30 cellular contexts compared by ENCODE assay signal in genomic region chr10:4934391-4934987, GRCh38. TPM values are rescaled to one million over a fixed set of nuclear protein-coding genes. Genes with fewer than 3 reads are reported as not detected.
"Had no signal": no experiment of that assay in that cellular context is flagged by ENCODE, and none has a peak within 500 bp of the region (broad histone marks: within the 10 kb centered on the region; RNA-seq: fewer than 3 reads in every experiment).

No MANE protein-coding gene starts in this region.

- FAIRE-seq: astrocyte, TTC549 had no signal

- H3K9me3 ChIP-seq: adrenal gland, body of pancreas, breast epithelium had no signal

- H3K27me3 ChIP-seq: adrenal gland, body of pancreas, brain microvascular endothelial cell, breast epithelium had no signal

- H3K4me1 ChIP-seq: adrenal gland, breast epithelium had no signal

- H3K4me3 ChIP-seq: adrenal gland, body of pancreas, breast epithelium had no signal

- H3K27ac ChIP-seq: adrenal gland, body of pancreas, brain microvascular endothelial cell, breast epithelium, VCaP had no signal

- DNase-seq: activated B cell treated with CpG ODN at 0.5 μM for 24 hours; activated CD4-positive, alpha-beta memory T cell treated with anti-CD3 and anti-CD28 coated beads for 36 hours; activated CD4-positive, alpha-beta T cell treated with anti-CD3 and anti-CD28 coated beads for 4 hours; activated CD4-positive, alpha-beta T cell treated with anti-CD3 and anti-CD28 coated beads, Interleukin-2, amount 10 ng/mL, durations not matched to agents 24 days and 14 days; activated CD4-positive, alpha-beta T cell treated with anti-CD3 and anti-CD28 coated beads, Interleukin-2, amount 50 U/mL, for 1 hour; activated CD4-positive, alpha-beta T cell treated with anti-CD3 and anti-CD28 coated beads, Interleukin-2, amount 50 U/mL, for 4 hours; activated CD4-positive, CD25-positive, alpha-beta regulatory T cell treated with anti-CD3 and anti-CD28 coated beads, Interleukin-2, amount 50 U/mL, for 72 hours; activated CD8-positive, alpha-beta memory T cell treated with anti-CD3 and anti-CD28 coated beads, Interleukin-2, amount 50 U/mL, for 4 hours; activated CD8-positive, alpha-beta T cell treated with anti-CD3 and anti-CD28 coated beads for 36 hours; activated effector memory CD4-positive, alpha-beta T cell treated with Interleukin-2 at 50 U/mL for 16 hours; activated gamma-delta T cell; activated naive CD4-positive, alpha-beta T cell treated with anti-CD3 and anti-CD28 coated beads, Interleukin-2, amount 10 ng/mL, durations not matched to agents 7 days and 5 days; activated naive CD4-positive, alpha-beta T cell treated with Interleukin-2 at 50 U/mL for 16 hours; activated T-cell treated with anti-CD3 and anti-CD28 coated beads for 4 hours; activated T-cell treated with anti-CD3 and anti-CD28 coated beads, Interleukin-2, amount 50 U/mL, for 1 hour; activated T-cell treated with anti-CD3 and anti-CD28 coated beads, Interleukin-2, amount 50 U/mL, for 4 hours; adrenal gland; amniotic stem cell; aorta; body of pancreas; brain microvascular endothelial cell; central memory CD4-positive, alpha-beta T cell; SW 1271; T-helper 1 cell; T-helper 2 cell; T-helper 9 cell had no signal

- ATAC-seq: activated CD8-positive, alpha-beta T cell treated with anti-CD3 and anti-CD28 coated beads for 36 hours; activated T-cell treated with anti-CD3 and anti-CD28 coated beads, Interleukin-2, amount 50 U/mL, for 4 hours; body of pancreas had no signal

- H3K36me3 ChIP-seq: adrenal gland, brain microvascular endothelial cell, breast epithelium had no signal

RNA-seq across cellular contexts. Expression of gene AKR1C1, which starts 28.7 kb away (rescaled TPM):
- total RNA-seq: activated B cell treated with CpG ODN at 0.5 μM for 24 hours had no signal
